ENCODE assay signal across 8 cellular contexts in genomic region chr11:68370211-68371111, GRCh38. TPM values are rescaled to one million over a fixed set of nuclear protein-coding genes. Genes with fewer than 3 reads are reported as not detected.
DNase-seq lines count a peak whose midpoint lies in the region; ATAC-seq and TF ChIP-seq lines count a peak whose summit lies in the region.

No MANE protein-coding gene starts in this region.

- H3K27me3 ChIP-seq in esophagus squamous epithelium (no peaks in the 10 kb centered on the region), stomach (no peaks in the 10 kb centered on the region)

- H3K4me3 ChIP-seq in esophagus squamous epithelium (no peak overlapping the region), stomach (no peak overlapping the region)

- 53 to 54% methylated on average over 13 to 19 of the region's 23 CpGs for WGBS in esophagus squamous epithelium, 2 donors
- WGBS in stomach, 5 donors: 58 to 70% (median 59%) methylated on average over 21 to 23 of the region's 23 CpGs

- no peaks in the 10 kb centered on the region for H3K9me3 Mint-ChIP-seq in activated T-helper 2 cell treated with anti-CD3 and anti-CD28 coated beads, Interferon-gamma antibody, Interleukin-2, Interleukin-4, amounts not matched to agents 10 μg/mL and 5 μg/mL and 100 μg/mL, durations not matched to agents 14 hours and 24 hours and 36 hours

- H3K4me1 ChIP-seq in esophagus squamous epithelium (peaks cover 21 to 60% (median 34%) of the 10 kb centered on the region in 3 donors), stomach (peaks cover 37 to 63% (median 55%) of the 10 kb centered on the region in 4 donors)

- H3K27ac ChIP-seq in esophagus squamous epithelium (peak overlapping the region; percentile 23 to 91 (median 78)), stomach (peak overlapping the region in 4 of 5 donors; percentile 42 to 86 (median 80))

- intact Hi-C loops in esophagus squamous epithelium (cut with DNase I): loop anchor here (10.0 kb wide), 1 partner anchor 56 kb away; the partner anchor contains the start of gene LRP5
- intact Hi-C loops in stomach (cut with DNase I; ENCODE audit: low total_unique reads): no loop called here
- intact Hi-C loops in activated T-helper 2 cell treated with anti-CD3 and anti-CD28 coated beads, Interferon-gamma antibody, Interleukin-2, Interleukin-4, amounts not matched to agents 10 μg/mL and 5 μg/mL and 100 μg/mL, durations not matched to agents 14 hours and 24 hours and 36 hours (cut with micrococcal nuclease): no loop called here

- no peak for TF ChIP-seq EP300 in stomach (IDR thresholded peaks at IDR 0.05)

- H3K9me3 ChIP-seq in esophagus squamous epithelium (no peaks in the 10 kb centered on the region), stomach (no peaks in the 10 kb centered on the region)

- in situ Hi-C loops in KBM-7 (cut with MboI; ENCODE audit: low pct_unique_long_range_greater_than_20kb, low sequenced_read_pairs): no loop called here

- H3K36me3 ChIP-seq in esophagus squamous epithelium (peaks cover 4 to 39% (median 5%) of the 10 kb centered on the region in 3 donors), stomach (peaks cover 6 to 44% (median 32%) of the 10 kb centered on the region in 4 donors)

- no peak for TF ChIP-seq POLR2A in esophagus squamous epithelium (IDR thresholded peaks at IDR 0.05)
- TF ChIP-seq POLR2A in stomach (IDR thresholded peaks at IDR 0.05): no peak

- no peak overlapping the region for H3K4me3 Mint-ChIP-seq in activated T-helper 2 cell treated with anti-CD3 and anti-CD28 coated beads, Interferon-gamma antibody, Interleukin-2, Interleukin-4, amounts not matched to agents 10 μg/mL and 5 μg/mL and 100 μg/mL, durations not matched to agents 14 hours and 24 hours and 36 hours (ENCODE audit: low read depth)

- peak; percentile 65 for ATAC-seq in GM21381 (IDR thresholded peaks at IDR 0.05; ENCODE audit: unreplicated experiment)

- no peaks in the 10 kb centered on the region for H3K36me3 Mint-ChIP-seq in activated T-helper 2 cell treated with anti-CD3 and anti-CD28 coated beads, Interferon-gamma antibody, Interleukin-2, Interleukin-4, amounts not matched to agents 10 μg/mL and 5 μg/mL and 100 μg/mL, durations not matched to agents 14 hours and 24 hours and 36 hours (ENCODE audit: low read depth)

- TF ChIP-seq CTCF in esophagus squamous epithelium (IDR thresholded peaks at IDR 0.05) (no peak), stomach (IDR thresholded peaks at IDR 0.05) (no peak)

- no peaks in the 10 kb centered on the region for H3K4me1 Mint-ChIP-seq in activated T-helper 2 cell treated with anti-CD3 and anti-CD28 coated beads, Interferon-gamma antibody, Interleukin-2, Interleukin-4, amounts not matched to agents 10 μg/mL and 5 μg/mL and 100 μg/mL, durations not matched to agents 14 hours and 24 hours and 36 hours (ENCODE audit: low read depth)

- H3K27ac Mint-ChIP-seq in activated T-helper 2 cell treated with anti-CD3 and anti-CD28 coated beads, Interferon-gamma antibody, Interleukin-2, Interleukin-4, amounts not matched to agents 10 μg/mL and 5 μg/mL and 100 μg/mL, durations not matched to agents 14 hours and 24 hours and 36 hours: no peak overlapping the region

- DNase-seq in EH (ENCODE audit: low read depth) (peak; percentile 33), KBM-7 (peak; percentile 65), esophagus squamous epithelium (lab: John Stamatoyannopoulos, UW) (no peak), stomach (no peak), cerebellar nuclear complex (lab: John Stamatoyannopoulos, UW) (no peak), HT-29 (ENCODE audit: low spot score) (no peak)
- no peak for DNase-seq in activated T-helper 2 cell treated with anti-CD3 and anti-CD28 coated beads, Interferon-gamma antibody, Interleukin-2, Interleukin-4, amounts not matched to agents 10 μg/mL and 5 μg/mL and 100 μg/mL, durations not matched to agents 14 hours and 24 hours and 36 hours (ENCODE audit: low spot score)

- H3K27me3 Mint-ChIP-seq in activated T-helper 2 cell treated with anti-CD3 and anti-CD28 coated beads, Interferon-gamma antibody, Interleukin-2, Interleukin-4, amounts not matched to agents 10 μg/mL and 5 μg/mL and 100 μg/mL, durations not matched to agents 14 hours and 24 hours and 36 hours (ENCODE audit: low read depth): peaks cover 2% of the 10 kb centered on the region

RNA-seq across cellular contexts. Expression of gene LRP5, which starts 58.1 kb away (rescaled TPM):
- total RNA-seq in esophagus squamous epithelium (10 to 100 TPM; 13.7 to 24.0 (median 20.9) TPM), stomach (100 to 1,000 TPM in 2 of 5 donors, 10 to 100 TPM in 3; 36.5 to 152 (median 64.7) TPM)
- 10 to 100 TPM; 11.8 to 42.4 (median 26.6) TPM for polyA plus RNA-seq in stomach
- total RNA-seq in activated T-helper 2 cell treated with anti-CD3 and anti-CD28 coated beads, Interferon-gamma antibody, Interleukin-2, Interleukin-4, amounts not matched to agents 10 μg/mL and 5 μg/mL and 100 μg/mL, durations not matched to agents 14 hours and 24 hours and 36 hours: 9.4 and 11.1 TPM in 2 replicates
- 165 and 199 TPM in 2 replicates for total RNA-seq in HT-29 (2014; rRNA removed; shearing (Covaris generic))

Comparison
In these comparisons a context has a peak if more than half of its experiments do, and no peak if none do; other contexts are left out.
1. DNase-seq: peak in EH (single experiment) and KBM-7 (single experiment); none in esophagus squamous epithelium (single experiment), stomach (single experiment), activated T-helper 2 cell treated with anti-CD3 and anti-CD28 coated beads, Interferon-gamma antibody, Interleukin-2, Interleukin-4, amounts not matched to agents 10 μg/mL and 5 μg/mL and 100 μg/mL, durations not matched to agents 14 hours and 24 hours and 36 hours (single experiment), cerebellar nuclear complex (0 of 2) and HT-29 (single experiment).